In the genomic region with DNA sequence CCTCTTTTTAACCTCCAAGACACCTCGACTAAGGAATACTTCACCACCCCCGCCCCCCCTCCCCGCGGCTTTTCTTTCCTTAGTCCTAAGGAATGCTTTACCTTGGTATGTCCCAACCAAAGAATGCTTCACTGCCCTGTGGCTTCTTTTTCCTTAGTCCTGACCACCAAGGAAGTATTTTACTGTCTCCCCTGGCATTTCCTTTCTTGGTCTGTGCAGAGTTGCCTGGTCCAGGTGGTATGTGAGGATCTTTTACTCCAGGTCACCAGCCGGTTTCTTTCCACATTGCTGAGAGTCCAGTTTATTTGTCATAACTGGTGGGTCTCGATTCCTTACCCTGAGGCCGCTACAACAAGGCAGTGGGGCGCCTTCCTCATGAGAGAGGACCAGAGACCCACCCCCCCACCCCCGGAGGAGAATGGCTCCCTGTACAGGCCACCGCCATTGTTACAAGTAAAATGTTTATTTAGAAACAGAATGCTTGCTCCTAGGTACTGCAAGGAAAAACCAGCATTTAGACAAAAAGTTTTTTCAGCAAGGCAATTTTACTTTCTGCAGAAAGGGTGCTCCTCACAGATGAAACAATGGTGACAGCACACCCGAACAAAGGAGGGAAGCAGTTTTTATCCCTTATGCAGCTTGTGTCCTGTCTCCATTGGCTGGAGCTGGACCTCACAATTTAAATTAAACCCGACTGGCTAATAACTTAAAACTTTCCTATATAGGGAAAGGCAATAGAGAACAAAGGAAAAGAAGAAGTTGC, we compare ENCODE assay signal across 16 cellular contexts. TPM values are rescaled to one million over a fixed set of nuclear protein-coding genes. Genes with fewer than 3 reads are reported as not detected.
"Had no signal": no experiment of that assay in that cellular context is flagged by ENCODE, and none has a peak within 500 bp of the region (broad histone marks: within the 10 kb centered on the region; RNA-seq: fewer than 3 reads in every experiment).

No MANE protein-coding gene starts in this region.

- DNase-seq: activated CD4-positive, alpha-beta T cell treated with anti-CD3 and anti-CD28 coated beads, Interleukin-2, amount 10 ng/mL, durations not matched to agents 7 days and 5 days; activated CD4-positive, CD25-positive, alpha-beta regulatory T cell; activated naive CD4-positive, alpha-beta T cell; anterior cingulate cortex; dermis blood vessel endothelial cell; effector memory CD8-positive, alpha-beta T cell; mammary epithelial cell; naive B cell; T-helper 2 cell; trophoblast cell had no signal

- H3K4me3 ChIP-seq: gastroesophageal sphincter, left lung, suprapubic skin had no signal

- H3K27me3 ChIP-seq: gastroesophageal sphincter, left lung, suprapubic skin had no signal

- H3K27ac Mint-ChIP-seq: activated CD4-positive, alpha-beta T cell treated with anti-CD3 and anti-CD28 coated beads, Interleukin-2, amount 10 ng/mL, durations not matched to agents 7 days and 5 days; stimulated activated naive CD8-positive, alpha-beta T cell treated with anti-CD3 and anti-CD28 coated beads, Interleukin-15, Interleukin-2, amounts not matched to agents 100 ng/mL and 50 ng/mL, for 24 hours had no signal

- H3K4me3 Mint-ChIP-seq: activated CD4-positive, alpha-beta T cell treated with anti-CD3 and anti-CD28 coated beads, Interleukin-2, amount 10 ng/mL, durations not matched to agents 7 days and 5 days; effector memory CD8-positive, alpha-beta T cell; stimulated activated naive CD8-positive, alpha-beta T cell treated with anti-CD3 and anti-CD28 coated beads, Interleukin-15, Interleukin-2, amounts not matched to agents 100 ng/mL and 50 ng/mL, for 24 hours had no signal

- H3K27me3 Mint-ChIP-seq: activated CD4-positive, alpha-beta T cell treated with anti-CD3 and anti-CD28 coated beads, Interleukin-2, amount 10 ng/mL, durations not matched to agents 7 days and 5 days; effector memory CD8-positive, alpha-beta T cell; naive B cell; progenitor cell of endocrine pancreas; stimulated activated naive CD8-positive, alpha-beta T cell treated with anti-CD3 and anti-CD28 coated beads, Interleukin-15, Interleukin-2, amounts not matched to agents 100 ng/mL and 50 ng/mL, for 24 hours had no signal

- ATAC-seq: effector memory CD8-positive, alpha-beta T cell; gastroesophageal sphincter; left lung; right cardiac atrium had no signal

- H3K27ac ChIP-seq: gastroesophageal sphincter, left lung, suprapubic skin had no signal

RNA-seq across cellular contexts. Expression of a gene that starts 51.1 kb away (rescaled TPM):
- total RNA-seq: dermis blood vessel endothelial cell, progenitor cell of endocrine pancreas had no signal
